In genomic region chr11:65129649-65130441, GRCh38 we compare ENCODE assay signal across 1 cellular context.
TF ChIP-seq lines count a peak whose summit lies in the region.

No MANE protein-coding gene starts in this region.

TF ChIP-seq in K562, 482 proteins besides CTCF, POLR2A, EP300 and RAD21:
- TF ChIP-seq ZNF695 (CRISPR knock-in tag; IDR thresholded peaks at IDR 0.05), result no peak
- TF ChIP-seq POLR2G (IDR thresholded peaks at IDR 0.05; ENCODE audit: low read depth, low read length), result peak; percentile 74
- no peak for TF ChIP-seq PHTF2 (CRISPR knock-in tag; IDR thresholded peaks at IDR 0.05)
- peak; percentile 43 for TF ChIP-seq RBM22 (IDR thresholded peaks at IDR 0.05; ENCODE audit: low read depth, low read length, poor library complexity, severe bottlenecking)
- no peak for TF ChIP-seq RBM25 (IDR thresholded peaks at IDR 0.05; ENCODE audit: low read depth, low read length, severe bottlenecking)
- no peak for TF ChIP-seq THAP7 (CRISPR knock-in tag; IDR thresholded peaks at IDR 0.05)
- TF ChIP-seq NFIX (CRISPR knock-in tag; IDR thresholded peaks at IDR 0.05; ENCODE audit: low read depth), result no peak
- peak; percentile 68 for TF ChIP-seq RBFOX2 (IDR thresholded peaks at IDR 0.05; ENCODE audit: low read depth, low read length)
- no peak for TF ChIP-seq TCF7L2 (IDR thresholded peaks at IDR 0.05; ENCODE audit: low read depth, low read length)
TF ChIP-seq in K562: peak in this region for 3.
